Comparison of ENCODE assay signal across 8 cellular contexts in genomic region chr11:118930152-118930712, GRCh38. TPM values are rescaled to one million over a fixed set of nuclear protein-coding genes. Genes with fewer than 3 reads are reported as not detected.
DNase-seq lines count a peak whose midpoint lies in the region; ATAC-seq, FAIRE-seq and TF ChIP-seq lines count a peak whose summit lies in the region.

No MANE protein-coding gene starts in this region.

- TF ChIP-seq CTCF in HFFc6 (IDR thresholded peaks at IDR 0.05) = peak; percentile 97
- peak; percentile 69 to 97 (median 91) for TF ChIP-seq CTCF in H1 (IDR thresholded peaks at IDR 0.05; ENCODE audit: control extremely low read depth in 1 of 3, insufficient read depth in 1 of 3, low read depth in 1 of 3, low read length in 3 of 3)

- no peak overlapping the region for H3K14ac ChIP-seq in H1 (ENCODE audit: insufficient read length)

- H3K79me1 ChIP-seq in H1 (ENCODE audit: low read depth, low read length) = no peaks in the 10 kb centered on the region

- peaks cover 0 to 6% (median 0%) of the 10 kb centered on the region in 4 experiments; a peak in 3 of 7 replicates for H3K27me3 ChIP-seq in H1 (replicated peaks in 1 of 4; ENCODE audit: control insufficient read depth in 3 of 4, extremely low read depth in 1 of 4, insufficient read depth in 3 of 4, low read length in 3 of 4)

- no peak overlapping the region for H3K27ac Mint-ChIP-seq in HFFc6

- peak overlapping the region; percentile 96 for H3K4me3 Mint-ChIP-seq in HFFc6

- no peak overlapping the region for H2AK5ac ChIP-seq in H1 (ENCODE audit: low read depth, low read length)

- H3K4me3 ChIP-seq in H1 (ENCODE audit: extremely low read depth in 1 of 4, insufficient read depth in 2 of 4, low read depth in 3 of 4, low read length in 4 of 4) = peak overlapping the region; percentile 68 to 95 (median 80)
- peak overlapping the region; percentile 78 for H3K4me3 ChIP-seq in mesodermal cell (ENCODE audit: extremely low read depth, insufficient read depth, low read length, poor library complexity, severe bottlenecking)

- peak overlapping the region; percentile 78 for H4K5ac ChIP-seq in H1 (ENCODE audit: insufficient read length, low read depth, low read length)

- no peak for TF ChIP-seq POLR2A in H1 (IDR thresholded peaks at IDR 0.05; ENCODE audit: control extremely low read depth in 1 of 2, low read depth in 2 of 2, low read length in 2 of 2)

- H3K23ac ChIP-seq in H1 (ENCODE audit: insufficient read length) = no peak overlapping the region

- H3K4me1 ChIP-seq in H1 (replicated peaks in 1 of 4; ENCODE audit: control insufficient read depth in 3 of 4, insufficient read depth in 4 of 4, low read length in 3 of 4) = peaks cover 0 to 19% (median 10%) of the 10 kb centered on the region in 4 experiments; a peak in 6 of 7 replicates
- H3K4me1 ChIP-seq in mesodermal cell (ENCODE audit: control insufficient read depth, insufficient read depth, low read length, poor library complexity, severe bottlenecking) = peaks cover 30% of the 10 kb centered on the region

- CTCF ChIA-PET in H1 (lab: Charles Lee; ENCODE audit: partially characterized antibody) = interaction anchor here (0.6 to 7.3 kb wide), 24 partner anchors 10 to 369 kb away, joined by 3 to 100 read pairs (median 3); partner anchors contain the start of genes DDX6 and UPK2

- TF ChIP-seq EP300 in H1 (IDR thresholded peaks at IDR 0.05; ENCODE audit: borderline replicate concordance in 1 of 2, low read depth in 2 of 2, low read length in 2 of 2) = peak in 1 of 2 experiments; percentile 40; a peak in 1 of 3 replicates

- H3K56ac ChIP-seq in H1 (replicated peaks; ENCODE audit: insufficient read length, low read depth, low read length) = peak overlapping the region; percentile 93

- H3K9me3 ChIP-seq in H1 (ENCODE audit: insufficient read depth in 2 of 2, low read depth in 1 of 2, low read length in 1 of 2) = no peaks in the 10 kb centered on the region
- H3K9me3 ChIP-seq in mesodermal cell (ENCODE audit: control insufficient read depth, low read length) = no peaks in the 10 kb centered on the region

- peaks cover 51% of the 10 kb centered on the region for H3K4me1 Mint-ChIP-seq in HFFc6 (ENCODE audit: low read depth)

- H3K4me2 ChIP-seq in H1 (ENCODE audit: insufficient read depth in 1 of 2, low read depth in 2 of 2, low read length in 2 of 2) = peak overlapping the region; percentile 57 to 95

- H3K36me3 Mint-ChIP-seq in HFFc6 (ENCODE audit: low read depth) = no peaks in the 10 kb centered on the region

- H4K8ac ChIP-seq in H1 (ENCODE audit: extremely low read depth, insufficient read depth, low read length) = no peak overlapping the region; the same call in 1 of the 2 replicates

- peaks cover 6% of the 10 kb centered on the region for H3K23me2 ChIP-seq in H1 (ENCODE audit: low read depth, low read length)

- H2BK12ac ChIP-seq in H1 (ENCODE audit: low read depth, low read length) = peak overlapping the region; percentile 80; the same call in 1 of the 2 replicates

- H3K79me2 ChIP-seq in H1 (ENCODE audit: control insufficient read depth in 1 of 2, insufficient read depth in 2 of 2, low read length in 2 of 2) = peaks cover under 1 to 1% of the 10 kb centered on the region in 2 experiments; a peak in 3 of 4 replicates

- FAIRE-seq in H1 (lab: Jason Lieb, UNC) = peak; percentile 84

- H3K27me3 Mint-ChIP-seq in HFFc6 (ENCODE audit: insufficient read depth) = no peaks in the 10 kb centered on the region

- 4% methylated on average over 18 of the region's 18 CpGs; no CpG with 5 or more reads in 1 of the 2 experiments for WGBS in H1 (ENCODE audit: extremely low coverage in 1 of 2, insufficient coverage in 1 of 2, insufficient read length in 1 of 2, insufficient replicate concordance in 2 of 2, low coverage in 1 of 2, low lambda C conversion rate in 2 of 2, missing lambda C conversion rate in 1 of 2), 2 experiments
- 4% methylated on average over 13 to 15 of the region's 18 CpGs for WGBS in mesodermal cell (ENCODE audit: insufficient coverage in 2 of 2), 2 experiments

- H3K36me3 ChIP-seq in H1 (ENCODE audit: control insufficient read depth in 2 of 4, insufficient read depth in 4 of 4, low read length in 3 of 4) (no peaks in the 10 kb centered on the region), mesodermal cell (ENCODE audit: control insufficient read depth, insufficient read depth, low read length) (no peaks in the 10 kb centered on the region)

- no peaks in the 10 kb centered on the region for H4K20me1 ChIP-seq in H1 (replicated peaks in 1 of 2; ENCODE audit: control insufficient read depth in 1 of 2, insufficient read depth in 2 of 2, low read length in 2 of 2)

- DNase-seq in Ammon's horn (ENCODE audit: low spot score) (peak; percentile 74), HFFc6 (peak; percentile 57), NCI-H774 (lab: John Stamatoyannopoulos, UW) (peak; percentile 97), H1 (ENCODE audit: low read depth in 1 of 2, low spot score in 2 of 2) (peak; percentile 97 to 99)
- DNase-seq in activated CD8-positive, alpha-beta memory T cell treated with anti-CD3 and anti-CD28 coated beads for 1 hour (ENCODE audit: extremely low read depth in 1 of 2, low read depth in 1 of 2) = peak; percentile 69 to 74
- peak; percentile 75 for DNase-seq in stimulated activated CD8-positive, alpha-beta memory T cell treated with anti-CD3 and anti-CD28 coated beads, Interleukin-15, amount 100 ng/mL, for 24 hours (ENCODE audit: low read depth)

- ATAC-seq in GM19397 (IDR thresholded peaks at IDR 0.05; ENCODE audit: unreplicated experiment) = no peak

- peak overlapping the region; percentile 95; the same call in 1 of the 2 replicates for H2BK15ac ChIP-seq in H1 (ENCODE audit: low read length)

- no peaks in the 10 kb centered on the region for H3K9me3 Mint-ChIP-seq in HFFc6

- peak; percentile 72 to 76 for TF ChIP-seq RAD21 in H1 (IDR thresholded peaks at IDR 0.05 in 1 of 2, conservative IDR thresholded peaks at IDR 0.05 in 1 of 2; ENCODE audit: low read depth in 2 of 2, low read length in 2 of 2)

- H3K18ac ChIP-seq in H1 (ENCODE audit: extremely low read depth, low read length) = peak overlapping the region; percentile 99; the same call in 1 of the 2 replicates

- H2BK5ac ChIP-seq in H1 (ENCODE audit: low read depth, low read length) = peak overlapping the region; percentile 95; the same call in 1 of the 2 replicates

- H2BK120ac ChIP-seq in H1 (replicated peaks; ENCODE audit: low read depth, low read length) = peak overlapping the region; percentile 81

- 0 out of 2 replicates have a peak overlapping the region, but pooled peaks have one; percentile 54 for H2AFZ ChIP-seq in H1 (ENCODE audit: low read length)

- peak overlapping the region; percentile 68; the same call in 1 of the 2 replicates for H3K27ac ChIP-seq in H1 (ENCODE audit: low read depth, low read length)
- H3K27ac ChIP-seq in mesodermal cell (ENCODE audit: low read depth, low read length, severe bottlenecking) = peak overlapping the region; percentile 82

- no peak overlapping the region for H2BK20ac ChIP-seq in H1 (ENCODE audit: low read length)

- peak overlapping the region; percentile 98 for H4K91ac ChIP-seq in H1 (replicated peaks; ENCODE audit: insufficient read length, low read length)

- H3K9ac ChIP-seq in H1 (replicated peaks in 1 of 4; ENCODE audit: extremely low read depth in 1 of 4, low read depth in 3 of 4, low read length in 3 of 4) = peak overlapping the region in 2 of 4 experiments; percentile 35 to 50; a peak in 3 of 7 replicates

- POLR2A ChIA-PET in H1 (lab: Charles Lee; ENCODE audit: partially characterized antibody) = interaction anchor here (0.9 to 3.4 kb wide), 14 partner anchors 9 to 269 kb away, joined by 3 to 12 read pairs (median 5); partner anchors contain the start of genes CENATAC, DDX6 and UPK2

- H3K4ac ChIP-seq in H1 (replicated peaks; ENCODE audit: insufficient read length, low read depth, low read length) = peak overlapping the region; percentile 98

RNA-seq across cellular contexts. Expression of gene BCL9L, which starts 4.5 kb away (rescaled TPM):
- 100 to 1,000 TPM; 120 to 135 (median 127) TPM for total RNA-seq in HFFc6 (2021; fragmentation: NEBNext Ultra II Directional; extraction: Animal tissue kit (Norgen Biotek cat#: 25700))
- total RNA-seq in H1 (2021; fragmentation: NEBNext Ultra II Directional; extraction: Animal tissue kit (Norgen Biotek cat#: 25700)) = 57.8 and 58.2 TPM in 2 replicates
- 6.2 and 15.7 TPM in 2 replicates for polyA plus RNA-seq in H1 (2011; rRNA removed)
- 4.4 TPM for polyA plus RNA-seq in H1 (2011; cell fraction: cytosol; rRNA removed)
- polyA plus RNA-seq in H1 (2011; cell fraction: nucleus; rRNA removed) = 29.6 TPM
- 40.7 to 56.9 TPM (median 45.3 TPM) in 4 replicates for polyA plus RNA-seq in H1 (2012, experiment 1 of 2)
- 18.6 TPM for polyA plus RNA-seq in H1 (2012, experiment 2 of 2)
- polyA plus RNA-seq in H1 (2013, experiment 1 of 2) = 62.5 TPM
- polyA plus RNA-seq in H1 (2013, experiment 2 of 2) = 58.3 TPM
- 4.8 and 6.3 TPM in 2 replicates for polyA minus RNA-seq in H1 (2011; rRNA and poly(A)+ RNA removed)
- 31.1 TPM for polyA minus RNA-seq in H1 (2011; cell fraction: cytosol; rRNA and poly(A)+ RNA removed)
- 20.6 TPM for polyA minus RNA-seq in H1 (2011; cell fraction: nucleus; rRNA and poly(A)+ RNA removed)
- polyA plus RNA-seq in mesodermal cell (2013, experiment 1 of 2) = 31.3 TPM
- polyA plus RNA-seq in mesodermal cell (2013, experiment 2 of 2) = 31.9 TPM

RNA-seq across cellular contexts. Expression of gene UPK2, which starts 25.9 kb away (rescaled TPM):
- under 1 TPM in 4 of 6 experiments, not detected in 2; 0.19 to 0.83 (median 0.29) TPM for total RNA-seq in HFFc6 (2021; fragmentation: NEBNext Ultra II Directional; extraction: Animal tissue kit (Norgen Biotek cat#: 25700))
- total RNA-seq in H1 (2021; fragmentation: NEBNext Ultra II Directional; extraction: Animal tissue kit (Norgen Biotek cat#: 25700)) = not detected in 2 replicates
- polyA plus RNA-seq in H1 (2011; rRNA removed) = 0.76 and 1.8 TPM in 2 replicates
- polyA plus RNA-seq in H1 (2011; cell fraction: cytosol; rRNA removed) = 0.34 TPM
- 0.43 TPM for polyA plus RNA-seq in H1 (2011; cell fraction: nucleus; rRNA removed)
- polyA plus RNA-seq in H1 (2012, experiment 1 of 2) = 0.36 to 0.88 TPM (median 0.56 TPM) in 4 replicates
- 0.21 TPM for polyA plus RNA-seq in H1 (2012, experiment 2 of 2)
- polyA plus RNA-seq in H1 (2013, experiment 1 of 2) = 0.65 TPM
- polyA plus RNA-seq in H1 (2013, experiment 2 of 2) = 0.37 TPM
- polyA minus RNA-seq in H1 (2011; rRNA and poly(A)+ RNA removed) = not detected in 2 replicates
- not detected for polyA minus RNA-seq in H1 (2011; cell fraction: cytosol; rRNA and poly(A)+ RNA removed)
- polyA minus RNA-seq in H1 (2011; cell fraction: nucleus; rRNA and poly(A)+ RNA removed) = not detected
- not detected for polyA plus RNA-seq in mesodermal cell (2013, experiment 1 of 2)
- polyA plus RNA-seq in mesodermal cell (2013, experiment 2 of 2) = 0.35 TPM

RNA-seq across cellular contexts. Expression of gene FOXR1, which starts 41.3 kb away (rescaled TPM):
- total RNA-seq in HFFc6 (2021; fragmentation: NEBNext Ultra II Directional; extraction: Animal tissue kit (Norgen Biotek cat#: 25700)) = not detected
- not detected in 2 replicates for total RNA-seq in H1 (2021; fragmentation: NEBNext Ultra II Directional; extraction: Animal tissue kit (Norgen Biotek cat#: 25700))
- polyA plus RNA-seq in H1 (2011; rRNA removed) = not detected in 2 replicates
- polyA plus RNA-seq in H1 (2011; cell fraction: cytosol; rRNA removed) = not detected
- polyA plus RNA-seq in H1 (2011; cell fraction: nucleus; rRNA removed) = not detected
- polyA plus RNA-seq in H1 (2012, experiment 1 of 2) = not detected in 4 replicates
- not detected for polyA plus RNA-seq in H1 (2012, experiment 2 of 2)
- not detected for polyA plus RNA-seq in H1 (2013, experiment 1 of 2)
- polyA plus RNA-seq in H1 (2013, experiment 2 of 2) = not detected
- not detected in 2 replicates for polyA minus RNA-seq in H1 (2011; rRNA and poly(A)+ RNA removed)
- polyA minus RNA-seq in H1 (2011; cell fraction: cytosol; rRNA and poly(A)+ RNA removed) = not detected
- not detected for polyA minus RNA-seq in H1 (2011; cell fraction: nucleus; rRNA and poly(A)+ RNA removed)
- polyA plus RNA-seq in mesodermal cell (2013, experiment 1 of 2) = not detected
- not detected for polyA plus RNA-seq in mesodermal cell (2013, experiment 2 of 2)

RNA-seq across cellular contexts. Expression of gene CXCR5, which starts 46.5 kb away (rescaled TPM):
- under 1 TPM in 1 of 6 experiments, not detected in 5; 0.06 TPM for total RNA-seq in HFFc6 (2021; fragmentation: NEBNext Ultra II Directional; extraction: Animal tissue kit (Norgen Biotek cat#: 25700))
- total RNA-seq in H1 (2021; fragmentation: NEBNext Ultra II Directional; extraction: Animal tissue kit (Norgen Biotek cat#: 25700)) = not detected in 2 replicates
- polyA plus RNA-seq in H1 (2011; rRNA removed) = not detected in 2 replicates
- not detected for polyA plus RNA-seq in H1 (2011; cell fraction: cytosol; rRNA removed)
- polyA plus RNA-seq in H1 (2011; cell fraction: nucleus; rRNA removed) = not detected
- polyA plus RNA-seq in H1 (2012, experiment 1 of 2) = not detected in 4 replicates
- polyA plus RNA-seq in H1 (2012, experiment 2 of 2) = not detected
- not detected for polyA plus RNA-seq in H1 (2013, experiment 1 of 2)
- not detected for polyA plus RNA-seq in H1 (2013, experiment 2 of 2)
- polyA minus RNA-seq in H1 (2011; rRNA and poly(A)+ RNA removed) = not detected in 2 replicates
- polyA minus RNA-seq in H1 (2011; cell fraction: cytosol; rRNA and poly(A)+ RNA removed) = not detected
- not detected for polyA minus RNA-seq in H1 (2011; cell fraction: nucleus; rRNA and poly(A)+ RNA removed)
- not detected for polyA plus RNA-seq in mesodermal cell (2013, experiment 1 of 2)
- not detected for polyA plus RNA-seq in mesodermal cell (2013, experiment 2 of 2)
